Comparison of ENCODE assay signal across 36 cellular contexts in genomic region chr16:21164521-21165168, GRCh38. TPM values are rescaled to one million over a fixed set of nuclear protein-coding genes. Genes with fewer than 3 reads are reported as not detected.
"Had no signal": no experiment of that assay in that cellular context is flagged by ENCODE, and none has a peak within 500 bp of the region (broad histone marks: within the 10 kb centered on the region; RNA-seq: fewer than 3 reads in every experiment).

No MANE protein-coding gene starts in this region.

- H3K4me3 ChIP-seq: cardiac muscle cell, coronary artery, dorsolateral prefrontal cortex, transverse colon had no signal

- ATAC-seq: activated CD4-positive, CD25-positive, alpha-beta regulatory T cell treated with anti-CD3 and anti-CD28 coated beads, Interleukin-2, amount 50 U/mL, for 24 hours; activated naive CD8-positive, alpha-beta T cell treated with anti-CD3 and anti-CD28 coated beads, Interleukin-2, amount 50 U/mL, for 24 hours; effector memory CD8-positive, alpha-beta T cell; sciatic nerve; SK-N-SH treated with all-trans-retinoic acid at 6 μM for 48 hours; stimulated activated memory B cell treated with anti-CD40 and anti-IgM and Interleukin-4, amounts not matched to agents 10 μg/mL and 1 μg/mL and 100 μg/mL, for 72 hours; stimulated activated naive CD8-positive, alpha-beta T cell treated with anti-CD3 and anti-CD28 coated beads, Interleukin-15, amount 100 ng/mL, for 72 hours; T-helper 17 cell had no signal

- H3K27me3 ChIP-seq: cardiac muscle cell, neutrophil, transverse colon had no signal

- H3K27me3 Mint-ChIP-seq: activated naive CD4-positive, alpha-beta T cell treated with anti-CD3 and anti-CD28 coated beads, Interleukin-2, amount 50 U/mL, for 24 hours; activated naive CD8-positive, alpha-beta T cell treated with anti-CD3 and anti-CD28 coated beads, Interleukin-2, amount 50 U/mL, for 24 hours; brain; effector memory CD8-positive, alpha-beta T cell; stimulated activated memory B cell treated with anti-CD40 and anti-IgM and Interleukin-4, amounts not matched to agents 10 μg/mL and 1 μg/mL and 100 μg/mL, for 72 hours; stimulated activated naive CD8-positive, alpha-beta T cell treated with anti-CD3 and anti-CD28 coated beads, Interleukin-15, amount 100 ng/mL, for 72 hours; T-helper 17 cell had no signal

- H3K27ac Mint-ChIP-seq: activated naive CD4-positive, alpha-beta T cell treated with anti-CD3 and anti-CD28 coated beads, Interleukin-2, amount 50 U/mL, for 24 hours; activated naive CD8-positive, alpha-beta T cell treated with anti-CD3 and anti-CD28 coated beads, Interleukin-2, amount 50 U/mL, for 24 hours; activated T-helper 1 cell treated with anti-CD3 and anti-CD28 coated beads, Interleukin-12 subunit alpha, Interleukin-12 subunit beta, Interleukin-2, Interleukin-4 antibody, amounts not matched to agents 30 ng/mL and 10 ng/mL and 1 ng/mL, durations not matched to agents 14 hours and 24 hours and 36 hours; effector memory CD8-positive, alpha-beta T cell; nephron; stimulated activated memory B cell treated with anti-CD40 and anti-IgM and Interleukin-4, amounts not matched to agents 10 μg/mL and 1 μg/mL and 100 μg/mL, for 72 hours; stimulated activated naive CD8-positive, alpha-beta T cell treated with anti-CD3 and anti-CD28 coated beads, Interleukin-15, amount 100 ng/mL, for 72 hours; T-helper 17 cell had no signal

- H3K4me3 Mint-ChIP-seq: activated naive CD4-positive, alpha-beta T cell treated with anti-CD3 and anti-CD28 coated beads, Interleukin-2, amount 50 U/mL, for 24 hours; activated naive CD8-positive, alpha-beta T cell treated with anti-CD3 and anti-CD28 coated beads, Interleukin-2, amount 50 U/mL, for 24 hours; activated T-helper 1 cell treated with anti-CD3 and anti-CD28 coated beads, Interleukin-12 subunit alpha, Interleukin-12 subunit beta, Interleukin-2, Interleukin-4 antibody, amounts not matched to agents 30 ng/mL and 10 ng/mL and 1 ng/mL, durations not matched to agents 14 hours and 24 hours and 36 hours; brain; effector memory CD8-positive, alpha-beta T cell; nephron; stimulated activated memory B cell treated with anti-CD40 and anti-IgM and Interleukin-4, amounts not matched to agents 10 μg/mL and 1 μg/mL and 100 μg/mL, for 72 hours; stimulated activated naive CD8-positive, alpha-beta T cell treated with anti-CD3 and anti-CD28 coated beads, Interleukin-15, amount 100 ng/mL, for 72 hours; T-helper 17 cell had no signal

- H3K36me3 ChIP-seq: cardiac muscle cell, neutrophil had no signal

- H3K9me3 Mint-ChIP-seq: activated naive CD4-positive, alpha-beta T cell treated with anti-CD3 and anti-CD28 coated beads, Interleukin-2, amount 50 U/mL, for 24 hours; activated naive CD8-positive, alpha-beta T cell treated with anti-CD3 and anti-CD28 coated beads, Interleukin-2, amount 50 U/mL, for 24 hours; activated T-helper 1 cell treated with anti-CD3 and anti-CD28 coated beads, Interleukin-12 subunit alpha, Interleukin-12 subunit beta, Interleukin-2, Interleukin-4 antibody, amounts not matched to agents 30 ng/mL and 10 ng/mL and 1 ng/mL, durations not matched to agents 14 hours and 24 hours and 36 hours; effector memory CD8-positive, alpha-beta T cell; nephron; stimulated activated memory B cell treated with anti-CD40 and anti-IgM and Interleukin-4, amounts not matched to agents 10 μg/mL and 1 μg/mL and 100 μg/mL, for 72 hours; stimulated activated naive CD8-positive, alpha-beta T cell treated with anti-CD3 and anti-CD28 coated beads, Interleukin-15, amount 100 ng/mL, for 72 hours had no signal

- DNase-seq: activated CD4-positive, alpha-beta T cell treated with anti-CD3 and anti-CD28 coated beads for 48 hours; activated CD4-positive, alpha-beta T cell treated with anti-CD3 and anti-CD28 coated beads, Interleukin-2, amount 50 U/mL, for 48 hours; activated CD8-positive, alpha-beta memory T cell treated with anti-CD3 and anti-CD28 coated beads for 24 hours; activated CD8-positive, alpha-beta memory T cell treated with anti-CD3 and anti-CD28 coated beads, Interleukin-2, amount 50 U/mL, for 4 hours; activated naive CD8-positive, alpha-beta T cell treated with anti-CD3 and anti-CD28 coated beads, Interleukin-2, amount 50 U/mL, for 24 hours; activated T-cell treated with anti-CD3 and anti-CD28 coated beads, Interleukin-2, amount 50 U/mL, for 1 hour; dorsolateral prefrontal cortex; effector memory CD8-positive, alpha-beta T cell; erythroblast; mammary epithelial cell; small intestine; stimulated activated CD4-positive, alpha-beta T cell treated with anti-CD3 and anti-CD28 coated beads, Interleukin-1b, Interleukin-23, amount 100 ng/mL, for 48 hours; stimulated activated CD4-positive, alpha-beta T cell treated with anti-CD3 and anti-CD28 coated beads, Interleukin-4, amount 100 ng/mL, for 4 hours; stimulated activated CD8-positive, alpha-beta memory T cell treated with anti-CD3 and anti-CD28 coated beads, Interleukin-4, amount 100 ng/mL, for 48 hours; stimulated activated naive CD8-positive, alpha-beta T cell treated with anti-CD3 and anti-CD28 coated beads, Interleukin-15, amount 100 ng/mL, for 72 hours; T-helper 17 cell; T1000; transverse colon; WERI-Rb-1 had no signal

- H3K9me3 ChIP-seq: neutrophil, transverse colon had no signal

- H3K27ac ChIP-seq: cardiac muscle cell, dorsolateral prefrontal cortex, neutrophil, WERI-Rb-1 had no signal

RNA-seq across cellular contexts. Expression of gene DNAH3, which starts 14.0 kb away (rescaled TPM):
- total RNA-seq: activated T-helper 1 cell treated with anti-CD3 and anti-CD28 coated beads, Interleukin-12 subunit alpha, Interleukin-12 subunit beta, Interleukin-2, Interleukin-4 antibody, amounts not matched to agents 30 ng/mL and 10 ng/mL and 1 ng/mL, durations not matched to agents 14 hours and 24 hours and 36 hours; fibroblast of lung; liver; osteocyte; posterior vena cava had no signal
- polyA plus RNA-seq: cardiac muscle cell, fibroblast of lung, liver had no signal

RNA-seq across cellular contexts. Expression of gene ZP2, which starts 46.7 kb away (rescaled TPM):
- total RNA-seq: activated T-helper 1 cell treated with anti-CD3 and anti-CD28 coated beads, Interleukin-12 subunit alpha, Interleukin-12 subunit beta, Interleukin-2, Interleukin-4 antibody, amounts not matched to agents 30 ng/mL and 10 ng/mL and 1 ng/mL, durations not matched to agents 14 hours and 24 hours and 36 hours; cardiac muscle cell; fibroblast of lung; fibroblast of villous mesenchyme; liver; mammary epithelial cell; osteocyte; posterior vena cava; renal cortical epithelial cell; sciatic nerve; T-helper 17 cell had no signal
- polyA plus RNA-seq: cardiac muscle cell, fibroblast of lung, liver, mammary epithelial cell had no signal
